Comparison of ENCODE assay signal across 2 cellular contexts in genomic region chr3:53525765-53526761, GRCh38.
A peak's percentile ranks its signal among the peaks of the same experiment; 100 is the strongest.
TF ChIP-seq lines count a peak whose summit lies in the region.

No MANE protein-coding gene starts in this region.

TF ChIP-seq in GM23338, 12 proteins besides CTCF, POLR2A, EP300 and RAD21 (continued from another document):
- TF ChIP-seq NANOG (IDR thresholded peaks at IDR 0.05; ENCODE audit: borderline replicate concordance) (no peak), JUNB (IDR thresholded peaks at IDR 0.05; ENCODE audit: unreplicated experiment) (no peak), STAT1 (IDR thresholded peaks at IDR 0.05; ENCODE audit: unreplicated experiment) (no peak), CREB1 (CRISPR knock-in tag; IDR thresholded peaks at IDR 0.05; ENCODE audit: low read depth) (no peak), ZNF462 (CRISPR knock-in tag; IDR thresholded peaks at IDR 0.05) (no peak), POLR2AphosphoS5 (IDR thresholded peaks at IDR 0.05; ENCODE audit: low read depth) (no peak), REST (IDR thresholded peaks at IDR 0.05; ENCODE audit: unreplicated experiment) (no peak), ETS1 (IDR thresholded peaks at IDR 0.05) (no peak), ZNF114 (CRISPR knock-in tag; IDR thresholded peaks at IDR 0.05) (no peak)

TF ChIP-seq in K562, 482 proteins besides CTCF, POLR2A, EP300 and RAD21:
- TF ChIP-seq ESRRB (CRISPR knock-in tag; IDR thresholded peaks at IDR 0.05; ENCODE audit: borderline replicate concordance) (no peak), NR2C2 (CRISPR knock-in tag; IDR thresholded peaks at IDR 0.05) (no peak), NR2C2 (tag; IDR thresholded peaks at IDR 0.05) (peak; percentile 53; the same call in 1 of the 2 replicates), PCBP1 (IDR thresholded peaks at IDR 0.05; ENCODE audit: low read depth, low read length, poor library complexity, severe bottlenecking) (no peak), NR2C1 (IDR thresholded peaks at IDR 0.05) (no peak), NR2C1 (tag; IDR thresholded peaks at IDR 0.05) (peak; percentile 54)
